In genomic region chr7:142177869-142178268, GRCh38 we compare ENCODE assay signal across 20 cellular contexts.
DNase-seq lines count a peak whose midpoint lies in the region; ATAC-seq and TF ChIP-seq lines count a peak whose summit lies in the region.
"Had no signal": no experiment of that assay in that cellular context is flagged by ENCODE, and none has a peak within 500 bp of the region (broad histone marks: within the 10 kb centered on the region; RNA-seq: fewer than 3 reads in every experiment).

No MANE protein-coding gene starts in this region.

- DNase-seq in activated T-cell treated with anti-CD3 and anti-CD28 coated beads, Interleukin-2, amount 50 U/mL, for 4 hours: no peak
- no peak for DNase-seq in activated T-cell treated with anti-CD3 and anti-CD28 coated beads, Interleukin-2, amount 50 U/mL, for 24 hours
- peak in 1 of 2 experiments; percentile 49 for DNase-seq in SJCRH30
- peak; percentile 17 for DNase-seq in kidney tubule cell (ENCODE audit: low spot score)
- no peak for DNase-seq in adrenal gland
- no peak for DNase-seq in anterior cingulate cortex (lab: John Stamatoyannopoulos, UW)
- DNase-seq in iPS-NIHi11 (ENCODE audit: low spot score): no peak
- DNase-seq: activated CD4-positive, alpha-beta T cell treated with anti-CD3 and anti-CD28 coated beads for 48 hours; activated naive CD4-positive, alpha-beta T cell treated with anti-CD3 and anti-CD28 coated beads, Interleukin-2, amount 10 ng/mL, durations not matched to agents 7 days and 5 days; gastrocnemius medialis; NCI-H2171 treated with DMSO at 0.1 percent for 48 hours; NCI-H82; SW 1271 had no signal

- intact Hi-C loops in adrenal gland (cut with DNase I): no loop called here

- no peak overlapping the region for H3K4me3 Mint-ChIP-seq in activated T-cell treated with anti-CD3 and anti-CD28 coated beads, Interleukin-2, amount 50 U/mL, for 4 hours
- H3K4me3 Mint-ChIP-seq in activated T-cell treated with anti-CD3 and anti-CD28 coated beads, Interleukin-2, amount 50 U/mL, for 24 hours: no peak overlapping the region
- H3K4me3 Mint-ChIP-seq: activated naive CD4-positive, alpha-beta T cell treated with anti-CD3 and anti-CD28 coated beads, Interleukin-2, amount 10 ng/mL, durations not matched to agents 7 days and 5 days; CD14-positive monocyte; dendritic cell treated with granulocyte-macrophage colony-stimulating factor and Interleukin-4, amounts not matched to agents 40 ng/mL and 50 ng/mL, for 4 days; mesothelial cell of epicardium had no signal

- H3K4me1 ChIP-seq in SJCRH30 (peaks cover 42% of the 10 kb centered on the region), adrenal gland (replicated peaks in 1 of 2) (no peaks in the 10 kb centered on the region)
- H3K4me1 ChIP-seq: breast epithelium, gastrocnemius medialis, prostate gland had no signal

- H3K27ac ChIP-seq in SJCRH30: peak overlapping the region; percentile 60
- no peak overlapping the region for H3K27ac ChIP-seq in adrenal gland
- H3K27ac ChIP-seq: breast epithelium, epithelial cell of prostate, gastrocnemius medialis, prostate gland had no signal

- H3K9me3 ChIP-seq in SJCRH30 (replicated peaks) (no peaks in the 10 kb centered on the region; the same call in 1 of the 2 replicates), adrenal gland (replicated peaks in 1 of 3) (no peaks in the 10 kb centered on the region)
- H3K9me3 ChIP-seq: breast epithelium, gastrocnemius medialis, prostate gland had no signal

- H3K9me3 Mint-ChIP-seq in activated T-cell treated with anti-CD3 and anti-CD28 coated beads, Interleukin-2, amount 50 U/mL, for 4 hours: no peaks in the 10 kb centered on the region
- H3K9me3 Mint-ChIP-seq in activated T-cell treated with anti-CD3 and anti-CD28 coated beads, Interleukin-2, amount 50 U/mL, for 24 hours: no peaks in the 10 kb centered on the region
- H3K9me3 Mint-ChIP-seq: activated naive CD4-positive, alpha-beta T cell treated with anti-CD3 and anti-CD28 coated beads, Interleukin-2, amount 10 ng/mL, durations not matched to agents 7 days and 5 days; dendritic cell treated with granulocyte-macrophage colony-stimulating factor and Interleukin-4, amounts not matched to agents 40 ng/mL and 50 ng/mL, for 4 days had no signal

- H3K27me3 ChIP-seq in SJCRH30 (no peaks in the 10 kb centered on the region), adrenal gland (no peaks in the 10 kb centered on the region)
- H3K27me3 ChIP-seq: breast epithelium, gastrocnemius medialis had no signal

- TF ChIP-seq CTCF in adrenal gland (IDR thresholded peaks at IDR 0.05): no peak

- H3K36me3 ChIP-seq in SJCRH30 (no peaks in the 10 kb centered on the region), adrenal gland (replicated peaks in 1 of 2) (no peaks in the 10 kb centered on the region)
- H3K36me3 ChIP-seq: breast epithelium, gastrocnemius medialis, prostate gland had no signal

- H3K4me1 Mint-ChIP-seq in activated T-cell treated with anti-CD3 and anti-CD28 coated beads, Interleukin-2, amount 50 U/mL, for 4 hours (ENCODE audit: low read depth): no peaks in the 10 kb centered on the region
- peaks cover 7% of the 10 kb centered on the region for H3K4me1 Mint-ChIP-seq in activated T-cell treated with anti-CD3 and anti-CD28 coated beads, Interleukin-2, amount 50 U/mL, for 24 hours (ENCODE audit: low read depth)
- H3K4me1 Mint-ChIP-seq: mesothelial cell of epicardium had no signal

- no peak for TF ChIP-seq POLR2A in adrenal gland (IDR thresholded peaks at IDR 0.05)

- peak; percentile 28 to 55 for ATAC-seq in activated T-cell treated with anti-CD3 and anti-CD28 coated beads, Interleukin-2, amount 50 U/mL, for 4 hours
- ATAC-seq in HG03378 (IDR thresholded peaks at IDR 0.05; ENCODE audit: unreplicated experiment): peak; percentile 53
- ATAC-seq: gastrocnemius medialis had no signal

- H3K4me3 ChIP-seq in SJCRH30 (no peak overlapping the region), adrenal gland (no peak overlapping the region)
- H3K4me3 ChIP-seq: breast epithelium, gastrocnemius medialis, prostate gland had no signal

- no peaks in the 10 kb centered on the region for H3K27me3 Mint-ChIP-seq in activated T-cell treated with anti-CD3 and anti-CD28 coated beads, Interleukin-2, amount 50 U/mL, for 4 hours (ENCODE audit: low read depth)
- H3K27me3 Mint-ChIP-seq in activated T-cell treated with anti-CD3 and anti-CD28 coated beads, Interleukin-2, amount 50 U/mL, for 24 hours: peaks cover 5% of the 10 kb centered on the region
- H3K27me3 Mint-ChIP-seq: dendritic cell treated with granulocyte-macrophage colony-stimulating factor and Interleukin-4, amounts not matched to agents 40 ng/mL and 50 ng/mL, for 4 days had no signal

- no peaks in the 10 kb centered on the region for H3K36me3 Mint-ChIP-seq in activated T-cell treated with anti-CD3 and anti-CD28 coated beads, Interleukin-2, amount 50 U/mL, for 4 hours (ENCODE audit: insufficient read depth)
- no peaks in the 10 kb centered on the region for H3K36me3 Mint-ChIP-seq in activated T-cell treated with anti-CD3 and anti-CD28 coated beads, Interleukin-2, amount 50 U/mL, for 24 hours (ENCODE audit: low read depth)
- H3K36me3 Mint-ChIP-seq: activated naive CD4-positive, alpha-beta T cell treated with anti-CD3 and anti-CD28 coated beads, Interleukin-2, amount 10 ng/mL, durations not matched to agents 7 days and 5 days; CD14-positive monocyte; mesothelial cell of epicardium had no signal

- H3K27ac Mint-ChIP-seq in activated T-cell treated with anti-CD3 and anti-CD28 coated beads, Interleukin-2, amount 50 U/mL, for 24 hours: no peak overlapping the region
- H3K27ac Mint-ChIP-seq: dendritic cell treated with granulocyte-macrophage colony-stimulating factor and Interleukin-4, amounts not matched to agents 40 ng/mL and 50 ng/mL, for 4 days; mesothelial cell of epicardium had no signal
